In genomic region chr5:9419794-9420193, GRCh38 we compare ENCODE assay signal across 32 cellular contexts.
"Had no signal": no experiment of that assay in that cellular context is flagged by ENCODE, and none has a peak within 500 bp of the region (broad histone marks: within the 10 kb centered on the region; RNA-seq: fewer than 3 reads in every experiment).

No MANE protein-coding gene starts in this region.

- H3K36me3 ChIP-seq: adrenal gland, brain microvascular endothelial cell, gastrocnemius medialis, heart left ventricle, WERI-Rb-1 had no signal

- ATAC-seq: activated CD4-positive, CD25-positive, alpha-beta regulatory T cell treated with anti-CD3 and anti-CD28 coated beads, Interleukin-2, amount 50 U/mL, for 24 hours; activated CD8-positive, alpha-beta T cell treated with anti-CD3 and anti-CD28 coated beads for 36 hours; activated T-cell treated with anti-CD3 and anti-CD28 coated beads, Interleukin-2, amount 50 U/mL, for 4 hours; activated T-helper 17 cell treated with anti-CD3 and anti-CD28 coated beads, Interleukin-2, amount 50 U/mL, for 72 hours; esophagus mucosa; gastrocnemius medialis; heart left ventricle had no signal

- H3K4me3 ChIP-seq: adrenal gland, coronary artery, dorsolateral prefrontal cortex, gastrocnemius medialis, heart left ventricle had no signal

- DNase-seq: activated B cell treated with CpG ODN at 0.5 μM for 24 hours; activated CD4-positive, alpha-beta T cell treated with anti-CD3 and anti-CD28 coated beads for 48 hours; activated CD4-positive, alpha-beta T cell treated with anti-CD3 and anti-CD28 coated beads, Interleukin-2, amount 50 U/mL, for 1 hour; activated CD4-positive, alpha-beta T cell treated with anti-CD3 and anti-CD28 coated beads, Interleukin-2, amount 50 U/mL, for 48 hours; activated CD8-positive, alpha-beta memory T cell treated with anti-CD3 and anti-CD28 coated beads for 24 hours; activated CD8-positive, alpha-beta T cell treated with anti-CD3 and anti-CD28 coated beads for 36 hours; activated effector memory CD4-positive, alpha-beta T cell treated with Interleukin-2 at 50 U/mL for 16 hours; activated gamma-delta T cell treated with Interleukin-2 at 50 U/mL for 16 hours; activated naive CD4-positive, alpha-beta T cell treated with anti-CD3 and anti-CD28 coated beads, Interleukin-2, amount 50 U/mL, for 16 hours; activated naive CD4-positive, alpha-beta T cell treated with Interleukin-2 at 50 U/mL for 16 hours; activated T-cell treated with anti-CD3 and anti-CD28 coated beads, Interleukin-2, amount 50 U/mL, for 4 hours; adrenal gland; amygdala; brain microvascular endothelial cell; dorsolateral prefrontal cortex; effector memory CD4-positive, alpha-beta T cell; endodermal cell; foreskin fibroblast; gastrocnemius medialis; glutamatergic neuron; heart left ventricle; hypothalamus; T1000; WERI-Rb-1 had no signal

- H3K36me3 Mint-ChIP-seq: activated naive CD8-positive, alpha-beta T cell had no signal

- H3K4me1 ChIP-seq: gastrocnemius medialis had no signal

- H3K4me1 Mint-ChIP-seq: activated B cell treated with CpG ODN at 0.5 μM for 24 hours; activated T-helper 17 cell treated with anti-CD3 and anti-CD28 coated beads, Interleukin-2, amount 50 U/mL, for 72 hours; central memory CD8-positive, alpha-beta T cell had no signal

- H3K4me3 Mint-ChIP-seq: activated B cell treated with CpG ODN at 0.5 μM for 24 hours; activated CD8-positive, alpha-beta T cell treated with anti-CD3 and anti-CD28 coated beads for 36 hours; activated naive CD8-positive, alpha-beta T cell; activated T-cell treated with anti-CD3 and anti-CD28 coated beads, Interleukin-2, amount 50 U/mL, for 4 hours; activated T-helper 17 cell treated with anti-CD3 and anti-CD28 coated beads, Interleukin-2, amount 50 U/mL, for 72 hours; central memory CD8-positive, alpha-beta T cell; dendritic cell treated with granulocyte-macrophage colony-stimulating factor and Interleukin-4, amounts not matched to agents 40 ng/mL and 50 ng/mL, for 4 days; endodermal cell; T-helper 2 cell treated with Interferon-gamma antibody and Interleukin-4, amounts not matched to agents 5 μg/mL and 100 μg/mL, for 36 hours had no signal

- H3K27ac ChIP-seq: adrenal gland, brain microvascular endothelial cell, coronary artery, dorsolateral prefrontal cortex, gastrocnemius medialis, heart left ventricle, WERI-Rb-1 had no signal

- H3K9me3 ChIP-seq: adrenal gland, gastrocnemius medialis had no signal

- H3K27ac Mint-ChIP-seq: activated B cell treated with CpG ODN at 0.5 μM for 24 hours; activated CD8-positive, alpha-beta T cell treated with anti-CD3 and anti-CD28 coated beads for 36 hours; activated naive CD8-positive, alpha-beta T cell; activated T-helper 17 cell treated with anti-CD3 and anti-CD28 coated beads, Interleukin-2, amount 50 U/mL, for 72 hours; dendritic cell treated with granulocyte-macrophage colony-stimulating factor and Interleukin-4, amounts not matched to agents 40 ng/mL and 50 ng/mL, for 4 days; endodermal cell; T-helper 2 cell treated with Interferon-gamma antibody and Interleukin-4, amounts not matched to agents 5 μg/mL and 100 μg/mL, for 36 hours had no signal

- H3K27me3 Mint-ChIP-seq: activated B cell treated with CpG ODN at 0.5 μM for 24 hours; activated CD8-positive, alpha-beta T cell treated with anti-CD3 and anti-CD28 coated beads for 36 hours; activated naive CD8-positive, alpha-beta T cell; activated T-helper 17 cell treated with anti-CD3 and anti-CD28 coated beads, Interleukin-2, amount 50 U/mL, for 72 hours; central memory CD8-positive, alpha-beta T cell; dendritic cell treated with granulocyte-macrophage colony-stimulating factor and Interleukin-4, amounts not matched to agents 40 ng/mL and 50 ng/mL, for 4 days had no signal

- H3K27me3 ChIP-seq: adrenal gland, brain microvascular endothelial cell, dorsolateral prefrontal cortex, gastrocnemius medialis, heart left ventricle had no signal
